In the genomic region with DNA sequence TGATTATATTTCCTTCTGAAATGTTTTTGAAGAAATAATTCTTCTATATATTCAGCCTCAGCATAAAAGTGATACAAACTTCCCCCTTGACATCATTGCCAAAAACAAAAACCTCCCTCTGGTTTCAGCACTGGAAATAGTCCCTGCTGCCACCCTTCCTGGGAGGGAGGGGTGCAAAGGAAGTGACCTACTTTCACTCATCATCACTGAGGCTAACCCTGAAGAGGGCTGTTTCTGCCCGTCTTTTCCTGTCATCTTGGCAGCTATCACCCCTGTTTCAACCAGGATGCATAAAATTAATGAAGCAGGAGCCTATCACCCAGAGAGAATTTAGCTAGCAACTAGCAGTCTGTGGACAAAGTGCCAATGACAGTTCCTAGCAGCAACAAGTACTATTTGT, we compare ENCODE assay signal across 9 cellular contexts.
DNase-seq lines count a peak whose midpoint lies in the region; ATAC-seq and TF ChIP-seq lines count a peak whose summit lies in the region.
"Had no signal": no experiment of that assay in that cellular context is flagged by ENCODE, and none has a peak within 500 bp of the region (broad histone marks: within the 10 kb centered on the region; RNA-seq: fewer than 3 reads in every experiment).

No MANE protein-coding gene starts in this region.

- intact Hi-C loops in heart left ventricle (cut with DNase I), result no loop called here

- H3K4me2 ChIP-seq in mesenchymal stem cell (ENCODE audit: low read length, poor library complexity, severe bottlenecking), result no peak overlapping the region

- POLR2A ChIA-PET in activated CD4-positive, alpha-beta memory T cell treated with anti-CD3 and anti-CD28 coated beads, Interleukin-2, amount 10 ng/mL, durations not matched to agents 7 days and 5 days (lab: Charles Lee), result interaction anchor here (1.3 kb wide), 1 partner anchor 21 kb away, joined by 3 read pairs; no protein-coding TSS in a partner anchor

- DNase-seq in activated CD4-positive, alpha-beta memory T cell treated with anti-CD3 and anti-CD28 coated beads, Interleukin-2, amount 10 ng/mL, durations not matched to agents 7 days and 5 days, result peak; percentile 65
- peak in 2 of 5 donors; percentile 29 to 39 for DNase-seq in heart left ventricle
- peak in 2 of 3 experiments; percentile 7 to 14 for DNase-seq in stimulated activated CD4-positive, alpha-beta T cell treated with anti-CD3 and anti-CD28 coated beads, TNF-alpha, amount 100 ng/mL, for 24 hours (ENCODE audit: low read depth in 3 of 3)
- no peak for DNase-seq in mesenchymal stem cell
- DNase-seq in RKO (ENCODE audit: low spot score), result no peak
- DNase-seq: NCI-H1694 had no signal

- CTCF ChIA-PET in activated CD4-positive, alpha-beta memory T cell treated with anti-CD3 and anti-CD28 coated beads, Interleukin-2, amount 10 ng/mL, durations not matched to agents 7 days and 5 days (lab: Charles Lee), result interaction anchor here (0.6 to 1.5 kb wide), 2 partner anchors 20 to 22 kb away, joined by 3 read pairs; no protein-coding TSS in a partner anchor

- H2BK120ac ChIP-seq in mesenchymal stem cell (ENCODE audit: low read depth, low read length), result no peak overlapping the region

- no peaks in the 10 kb centered on the region for H3K36me3 Mint-ChIP-seq in activated CD4-positive, alpha-beta memory T cell treated with anti-CD3 and anti-CD28 coated beads, Interleukin-2, amount 10 ng/mL, durations not matched to agents 7 days and 5 days (ENCODE audit: low read depth)

- no peak overlapping the region for H2BK12ac ChIP-seq in mesenchymal stem cell (ENCODE audit: low read length in 2 of 2)

- H3K4me3 ChIP-seq in heart left ventricle (no peak overlapping the region), mesenchymal stem cell (ENCODE audit: insufficient read depth in 1 of 2, low read depth in 1 of 2, low read length in 2 of 2) (no peak overlapping the region)

- H2AFZ ChIP-seq in mesenchymal stem cell (ENCODE audit: low read depth, low read length), result no peak overlapping the region

- H3K4me1 ChIP-seq in heart left ventricle, result peaks cover 0 to 72% (median 25%) of the 10 kb centered on the region in 12 donors
- H3K4me1 ChIP-seq in mesenchymal stem cell (ENCODE audit: control insufficient read depth, insufficient read depth, low read depth, low read length), result peaks cover 2% of the 10 kb centered on the region

- no peaks in the 10 kb centered on the region for H3K9me3 ChIP-seq in heart left ventricle
- H3K9me3 ChIP-seq in mesenchymal stem cell (ENCODE audit: control insufficient read depth, low read length), result no peaks in the 10 kb centered on the region

- no peak overlapping the region for H4K91ac ChIP-seq in mesenchymal stem cell (ENCODE audit: low read length)

- H2BK15ac ChIP-seq in mesenchymal stem cell (ENCODE audit: low read depth, poor library complexity, severe bottlenecking), result no peak overlapping the region

- TF ChIP-seq CTCF in heart left ventricle (IDR thresholded peaks at IDR 0.05), result no peak

- H3K18ac ChIP-seq in mesenchymal stem cell (ENCODE audit: low read depth in 1 of 2, low read length in 2 of 2), result no peak overlapping the region

- H3K27ac ChIP-seq in heart left ventricle, result peak overlapping the region in 7 of 12 donors; percentile 0 to 50 (median 15)
- no peak overlapping the region for H3K27ac ChIP-seq in mesenchymal stem cell (ENCODE audit: low read length, poor library complexity, severe bottlenecking)

- no peak overlapping the region for H2BK5ac ChIP-seq in mesenchymal stem cell (ENCODE audit: low read depth, low read length, poor library complexity, severe bottlenecking)

- 0 to 13% (median 8%) methylated on average over 1 of the region's 1 CpG for WGBS in heart left ventricle, 4 donors
- WGBS in mesenchymal stem cell, result no CpG with 5 or more reads among the region's 1 CpG

- peak overlapping the region; percentile 19 for H3K4me3 Mint-ChIP-seq in activated CD4-positive, alpha-beta memory T cell treated with anti-CD3 and anti-CD28 coated beads, Interleukin-2, amount 10 ng/mL, durations not matched to agents 7 days and 5 days

- no peaks in the 10 kb centered on the region for H3K27me3 Mint-ChIP-seq in activated CD4-positive, alpha-beta memory T cell treated with anti-CD3 and anti-CD28 coated beads, Interleukin-2, amount 10 ng/mL, durations not matched to agents 7 days and 5 days

- H3K9ac ChIP-seq in mesenchymal stem cell (ENCODE audit: low read length), result no peak overlapping the region

- H3K4ac ChIP-seq in mesenchymal stem cell (ENCODE audit: low read depth in 1 of 2, low read length in 2 of 2), result no peak overlapping the region

- TF ChIP-seq POLR2A in heart left ventricle (IDR thresholded peaks at IDR 0.05), result no peak

- H3K36me3 ChIP-seq in heart left ventricle (peaks cover 0 to 83% (median 3%) of the 10 kb centered on the region in 9 donors), mesenchymal stem cell (ENCODE audit: control insufficient read depth in 1 of 2, insufficient read depth in 2 of 2, low read depth in 1 of 2, low read length in 2 of 2) (peaks cover 0 to 8% of the 10 kb centered on the region in 2 experiments)

- no peaks in the 10 kb centered on the region for H3K79me1 ChIP-seq in mesenchymal stem cell (replicated peaks; ENCODE audit: low read length, poor library complexity, severe bottlenecking)

- no peak overlapping the region for H4K8ac ChIP-seq in mesenchymal stem cell (ENCODE audit: low read length)

- H3K27me3 ChIP-seq in heart left ventricle, result no peaks in the 10 kb centered on the region
- H3K27me3 ChIP-seq in mesenchymal stem cell (ENCODE audit: control insufficient read depth in 1 of 2, insufficient read depth in 1 of 2, low read length in 2 of 2), result no peaks in the 10 kb centered on the region

- no peaks in the 10 kb centered on the region for H3K9me3 Mint-ChIP-seq in activated CD4-positive, alpha-beta memory T cell treated with anti-CD3 and anti-CD28 coated beads, Interleukin-2, amount 10 ng/mL, durations not matched to agents 7 days and 5 days

- H3K4me1 Mint-ChIP-seq in activated CD4-positive, alpha-beta memory T cell treated with anti-CD3 and anti-CD28 coated beads, Interleukin-2, amount 10 ng/mL, durations not matched to agents 7 days and 5 days, result peaks cover 38% of the 10 kb centered on the region

- H3K23ac ChIP-seq in mesenchymal stem cell (ENCODE audit: low read length in 2 of 2), result no peak overlapping the region

- peak overlapping the region; percentile 36 for H3K27ac Mint-ChIP-seq in activated CD4-positive, alpha-beta memory T cell treated with anti-CD3 and anti-CD28 coated beads, Interleukin-2, amount 10 ng/mL, durations not matched to agents 7 days and 5 days

- H2AK5ac ChIP-seq in mesenchymal stem cell (ENCODE audit: low read length, severe bottlenecking), result no peak overlapping the region

- H3K14ac ChIP-seq in mesenchymal stem cell (ENCODE audit: low read length in 2 of 2), result no peak overlapping the region

- ATAC-seq in HG03378 (IDR thresholded peaks at IDR 0.05; ENCODE audit: unreplicated experiment), result peak; percentile 52
- ATAC-seq in heart left ventricle, result peak in 3 of 4 donors; percentile 52 to 65 (median 60)
- no peak for ATAC-seq in GM19463 (IDR thresholded peaks at IDR 0.05; ENCODE audit: unreplicated experiment)
- ATAC-seq: SK-N-SH treated with all-trans-retinoic acid at 6 μM for 48 hours had no signal

Comparison
In these comparisons a context has a peak if more than half of its experiments do, and no peak if none do; other contexts are left out.
1. DNase-seq: peak in activated CD4-positive, alpha-beta memory T cell treated with anti-CD3 and anti-CD28 coated beads, Interleukin-2, amount 10 ng/mL, durations not matched to agents 7 days and 5 days (single experiment) and stimulated activated CD4-positive, alpha-beta T cell treated with anti-CD3 and anti-CD28 coated beads, TNF-alpha, amount 100 ng/mL, for 24 hours (2 of 3); none in mesenchymal stem cell (single experiment) and RKO (single experiment).